ENCODE assay signal across 11 cellular contexts in genomic region chr11:45089251-45089650, GRCh38. TPM values are rescaled to one million over a fixed set of nuclear protein-coding genes. Genes with fewer than 3 reads are reported as not detected.
DNase-seq lines count a peak whose midpoint lies in the region; ATAC-seq, FAIRE-seq and TF ChIP-seq lines count a peak whose summit lies in the region.
"Had no signal": no experiment of that assay in that cellular context is flagged by ENCODE, and none has a peak within 500 bp of the region (broad histone marks: within the 10 kb centered on the region; RNA-seq: fewer than 3 reads in every experiment).

No MANE protein-coding gene starts in this region.

- H3K36me3 ChIP-seq in pancreas = no peaks in the 10 kb centered on the region

- peak; percentile 93 for DNase-seq in AG20443 (ENCODE audit: low spot score)
- DNase-seq in SW 1271 (lab: John Stamatoyannopoulos, UW) = peak; percentile 16 to 26
- DNase-seq in fibroblast of the conjunctiva (ENCODE audit: low read depth) = peak; percentile 97
- DNase-seq in pancreas = peak in 5 of 6 donors; percentile 71 to 86 (median 79)
- no peak for DNase-seq in T-helper 2 cell
- DNase-seq in LoVo (ENCODE audit: low spot score) = no peak
- DNase-seq in NCI-H2171 (lab: John Stamatoyannopoulos, UW) = no peak
- DNase-seq: activated gamma-delta T cell treated with Interleukin-2 at 50 U/mL for 16 hours, SHP77 treated with DMSO at 0.1 percent for 48 hours had no signal

- no peaks in the 10 kb centered on the region for H3K27me3 ChIP-seq in pancreas

- peaks cover 0 to 19% (median 5%) of the 10 kb centered on the region in 3 donors for H3K4me1 ChIP-seq in pancreas

- 44 to 46% methylated on average over 2 of the region's 2 CpGs for WGBS in pancreas, 2 donors

- H3K9me3 ChIP-seq in pancreas = no peaks in the 10 kb centered on the region

- H3K27ac ChIP-seq in pancreas = peak overlapping the region in 3 of 4 donors; percentile 26 to 73 (median 63)

- intact Hi-C loops in pancreas (cut with DNase I) = no loop called here

- ATAC-seq in pancreas (peak; percentile 92 to 96 (median 94)), HG03280 (IDR thresholded peaks at IDR 0.05; ENCODE audit: unreplicated experiment) (no peak)

- H3K4me3 ChIP-seq in pancreas = no peak overlapping the region

- no peak for TF ChIP-seq CTCF in pancreas (IDR thresholded peaks at IDR 0.05)

- no peak for FAIRE-seq in pancreas (lab: Jason Lieb, UNC)
- FAIRE-seq: islet of Langerhans had no signal

RNA-seq across cellular contexts. Expression of gene PRDM11, which starts 57.2 kb away (rescaled TPM):
- total RNA-seq in pancreas = 1 to 10 TPM; 5.5 to 8.5 (median 6.7) TPM
- 1 to 10 TPM; 3.0 to 4.4 TPM for polyA plus RNA-seq in pancreas

Comparison
In these comparisons a context has a peak if more than half of its experiments do, and no peak if none do; other contexts are left out.
1. DNase-seq: peak in AG20443 (single experiment), SW 1271 (2 of 2), fibroblast of the conjunctiva (single experiment) and pancreas (5 of 6); none in T-helper 2 cell (0 of 5), LoVo (single experiment) and NCI-H2171 (single experiment).